Comparison of ENCODE assay signal across 13 cellular contexts in the genomic region with DNA sequence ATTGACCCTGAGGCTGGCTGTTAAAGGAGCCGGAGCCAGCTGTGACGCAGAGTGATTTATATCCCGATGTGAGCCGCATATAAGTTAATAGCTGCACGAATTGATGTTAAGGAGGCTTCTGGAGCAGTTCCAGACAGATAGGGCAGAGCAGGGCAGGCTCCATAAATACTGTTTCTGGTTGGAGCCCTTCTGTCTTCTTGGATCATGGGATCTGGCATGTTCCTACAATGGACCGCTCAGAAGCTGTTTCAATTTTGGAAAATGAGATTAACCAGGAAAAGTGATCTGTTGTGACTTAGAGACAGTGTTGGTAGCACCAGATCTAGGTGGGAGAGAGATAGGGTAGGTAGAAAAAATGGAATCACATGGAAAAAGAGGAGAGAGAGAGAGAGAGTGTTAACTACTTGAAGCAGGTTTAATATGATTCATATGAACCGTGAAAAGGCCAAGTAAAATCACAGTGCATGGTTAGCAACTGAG. TPM values are rescaled to one million over a fixed set of nuclear protein-coding genes. Genes with fewer than 3 reads are reported as not detected.
A peak's percentile ranks its signal among the peaks of the same experiment; 100 is the strongest.
DNase-seq lines count a peak whose midpoint lies in the region; ATAC-seq and TF ChIP-seq lines count a peak whose summit lies in the region.
"Had no signal": no experiment of that assay in that cellular context is flagged by ENCODE, and none has a peak within 500 bp of the region (broad histone marks: within the 10 kb centered on the region; RNA-seq: fewer than 3 reads in every experiment).

No MANE protein-coding gene starts in this region.

- H3K4me1 ChIP-seq in osteoblast (ENCODE audit: insufficient read depth, low read length), result peaks cover 14% of the 10 kb centered on the region

- H3K4me1 Mint-ChIP-seq in stimulated activated effector memory CD8-positive, alpha-beta T cell treated with anti-CD3 and anti-CD28 coated beads, Interleukin-12 subunit alpha, Interleukin-12 subunit beta, amount 100 ng/mL, for 72 hours, result no peaks in the 10 kb centered on the region
- H3K4me1 Mint-ChIP-seq: activated CD4-positive, alpha-beta T cell treated with anti-CD3 and anti-CD28 coated beads, Interleukin-2, amount 10 ng/mL, durations not matched to agents 7 days and 5 days had no signal

- peaks cover 36% of the 10 kb centered on the region for H3K27me3 ChIP-seq in osteoblast (ENCODE audit: insufficient read depth, low read length)

- DNase-seq in DMS 273 (lab: John Stamatoyannopoulos, UW; ENCODE audit: unreplicated experiment) (peak; percentile 86), NCI-H187 treated with DMSO at 0.1 percent for 48 hours (lab: John Stamatoyannopoulos, UW) (peak; percentile 37), SK-N-MC (ENCODE audit: low read depth, low spot score) (no peak), osteoblast (ENCODE audit: insufficient read length, low spot score, missing footprints) (no peak), activated gamma-delta T cell (lab: John Stamatoyannopoulos, UW) (no peak)
- no peak for DNase-seq in stimulated activated effector memory CD8-positive, alpha-beta T cell treated with anti-CD3 and anti-CD28 coated beads, Interleukin-12 subunit alpha, Interleukin-12 subunit beta, amount 100 ng/mL, for 72 hours (ENCODE audit: low spot score in 2 of 2)
- no peak for DNase-seq in effector CD4-positive, alpha-beta T cell
- DNase-seq: activated CD4-positive, alpha-beta T cell treated with anti-CD3 and anti-CD28 coated beads, Interleukin-2, amount 10 ng/mL, durations not matched to agents 7 days and 5 days; EL had no signal

- H3K9me3 ChIP-seq in SK-N-MC (ENCODE audit: low read depth, low read length) (no peaks in the 10 kb centered on the region), osteoblast (ENCODE audit: low read depth, low read length) (no peaks in the 10 kb centered on the region)

- no peak overlapping the region for H3K27ac Mint-ChIP-seq in stimulated activated effector memory CD8-positive, alpha-beta T cell treated with anti-CD3 and anti-CD28 coated beads, Interleukin-12 subunit alpha, Interleukin-12 subunit beta, amount 100 ng/mL, for 72 hours
- H3K27ac Mint-ChIP-seq: activated CD4-positive, alpha-beta T cell treated with anti-CD3 and anti-CD28 coated beads, Interleukin-2, amount 10 ng/mL, durations not matched to agents 7 days and 5 days had no signal

- H3K27ac ChIP-seq in SK-N-MC (no peak overlapping the region; the same call in 1 of the 2 replicates), osteoblast (ENCODE audit: low read depth, low read length) (no peak overlapping the region)
- H3K27ac ChIP-seq: KMS-11 had no signal

- no peaks in the 10 kb centered on the region for H3K79me2 ChIP-seq in osteoblast (ENCODE audit: insufficient read depth, low read length)

- H3K36me3 Mint-ChIP-seq in stimulated activated effector memory CD8-positive, alpha-beta T cell treated with anti-CD3 and anti-CD28 coated beads, Interleukin-12 subunit alpha, Interleukin-12 subunit beta, amount 100 ng/mL, for 72 hours, result no peaks in the 10 kb centered on the region

- H2AFZ ChIP-seq in osteoblast (ENCODE audit: low read length), result no peak overlapping the region

- H3K9ac ChIP-seq in SK-N-MC (ENCODE audit: insufficient read length), result no peak overlapping the region
- H3K9ac ChIP-seq: KMS-11 had no signal

- H3K4me2 ChIP-seq in osteoblast (ENCODE audit: insufficient read depth, low read length), result peak overlapping the region; percentile 7
- H3K4me2 ChIP-seq: KMS-11 had no signal

- no peaks in the 10 kb centered on the region for H3K9me3 Mint-ChIP-seq in stimulated activated effector memory CD8-positive, alpha-beta T cell treated with anti-CD3 and anti-CD28 coated beads, Interleukin-12 subunit alpha, Interleukin-12 subunit beta, amount 100 ng/mL, for 72 hours
- H3K9me3 Mint-ChIP-seq: activated CD4-positive, alpha-beta T cell treated with anti-CD3 and anti-CD28 coated beads, Interleukin-2, amount 10 ng/mL, durations not matched to agents 7 days and 5 days had no signal

- H3K36me3 ChIP-seq in SK-N-MC (ENCODE audit: insufficient read depth, low read length), result no peaks in the 10 kb centered on the region
- H3K36me3 ChIP-seq in osteoblast (ENCODE audit: insufficient read depth, low read length), result no peaks in the 10 kb centered on the region

- peak overlapping the region; percentile 39 for H3K4me3 ChIP-seq in SK-N-MC
- no peak overlapping the region for H3K4me3 ChIP-seq in osteoblast (ENCODE audit: insufficient read depth, low read length)

- no peak for TF ChIP-seq CTCF in osteoblast (IDR thresholded peaks at IDR 0.05; ENCODE audit: extremely low read depth, low read depth, low read length)

- H4K20me1 ChIP-seq in osteoblast (ENCODE audit: insufficient read depth, low read length), result peaks cover 4% of the 10 kb centered on the region

- no peak for ATAC-seq in HG02610 (IDR thresholded peaks at IDR 0.05; ENCODE audit: unreplicated experiment)
- ATAC-seq in stimulated activated effector memory CD8-positive, alpha-beta T cell treated with anti-CD3 and anti-CD28 coated beads, Interleukin-12 subunit alpha, Interleukin-12 subunit beta, amount 100 ng/mL, for 72 hours, result no peak

- no peak overlapping the region for H3K4me3 Mint-ChIP-seq in stimulated activated effector memory CD8-positive, alpha-beta T cell treated with anti-CD3 and anti-CD28 coated beads, Interleukin-12 subunit alpha, Interleukin-12 subunit beta, amount 100 ng/mL, for 72 hours
- H3K4me3 Mint-ChIP-seq: activated CD4-positive, alpha-beta T cell treated with anti-CD3 and anti-CD28 coated beads, Interleukin-2, amount 10 ng/mL, durations not matched to agents 7 days and 5 days had no signal

RNA-seq across cellular contexts. Expression of a gene that starts 4.8 kb away (rescaled TPM):
- 12.3 and 29.5 TPM in 2 replicates for total RNA-seq in osteoblast
- total RNA-seq: activated CD4-positive, alpha-beta T cell treated with anti-CD3 and anti-CD28 coated beads, Interleukin-2, amount 10 ng/mL, durations not matched to agents 7 days and 5 days; endothelial cell of umbilical vein; T-helper 1 cell treated with Interleukin-12 subunit alpha and Interleukin-12 subunit beta and Interleukin-4 antibody, amounts not matched to agents 30 ng/mL and 1 ng/mL, for 36 hours had no signal

Comparison
In these comparisons a context has a peak if more than half of its experiments do, and no peak if none do; other contexts are left out.
1. DNase-seq: peak in DMS 273 (single experiment) and NCI-H187 treated with DMSO at 0.1 percent for 48 hours (single experiment); none in SK-N-MC (single experiment), osteoblast (single experiment), stimulated activated effector memory CD8-positive, alpha-beta T cell treated with anti-CD3 and anti-CD28 coated beads, Interleukin-12 subunit alpha, Interleukin-12 subunit beta, amount 100 ng/mL, for 72 hours (0 of 2), effector CD4-positive, alpha-beta T cell (single experiment) and activated gamma-delta T cell (single experiment).